1 cellular context compared by ENCODE assay signal in the genomic region with DNA sequence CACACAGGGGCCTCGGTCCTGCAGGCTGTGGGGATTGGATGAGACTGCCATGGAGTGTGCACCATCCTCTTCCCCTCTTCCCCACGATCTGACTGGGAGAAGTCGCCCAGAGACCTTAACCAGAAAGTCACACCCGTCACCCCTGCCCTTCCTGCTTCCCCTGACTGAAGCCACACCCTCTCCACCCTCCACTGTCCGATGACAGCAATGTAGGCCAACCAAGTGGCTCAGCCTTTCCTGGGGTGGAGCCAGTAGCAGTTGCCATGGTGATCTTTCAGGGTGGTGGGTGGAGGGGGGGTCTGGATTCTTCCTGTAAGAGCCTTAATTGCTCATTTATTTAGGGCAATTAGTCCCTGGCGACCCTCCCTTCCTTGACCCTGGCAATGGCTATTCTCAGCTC.
TF ChIP-seq lines count a peak whose summit lies in the region.

No MANE protein-coding gene starts in this region.

TF ChIP-seq in K562, 482 proteins besides CTCF, POLR2A, EP300 and RAD21:
- TF ChIP-seq CBX5 (IDR thresholded peaks at IDR 0.05; ENCODE audit: borderline replicate concordance, low read depth) (no peak), SP2 (IDR thresholded peaks at IDR 0.05; ENCODE audit: extremely low read depth, low read depth, low read length, poor library complexity, severe bottlenecking) (peak; percentile 31), CSDE1 (IDR thresholded peaks at IDR 0.05) (0 out of 4 replicates have a peak, but pooled peaks of 1 of the 2 experiments have one; percentile 32), FOXK2 (conservative IDR thresholded peaks at IDR 0.05 in 1 of 2, IDR thresholded peaks at IDR 0.05 in 1 of 2; ENCODE audit: low read depth in 2 of 2) (no peak), TBP (optimal IDR thresholded peaks at IDR 0.05; ENCODE audit: low read depth, low read length) (peak; percentile 11), ARHGAP35 (IDR thresholded peaks at IDR 0.05; ENCODE audit: partially characterized antibody) (no peak), RFX1 (IDR thresholded peaks at IDR 0.05) (peak; percentile 92), NFYB (IDR thresholded peaks at IDR 0.05; ENCODE audit: extremely low read depth, insufficient read length) (peak; percentile 53), EGR1 (conservative IDR thresholded peaks at IDR 0.05) (peak; percentile 28; the same call in 1 of the 2 replicates)
- TF ChIP-seq, protein P1, sequence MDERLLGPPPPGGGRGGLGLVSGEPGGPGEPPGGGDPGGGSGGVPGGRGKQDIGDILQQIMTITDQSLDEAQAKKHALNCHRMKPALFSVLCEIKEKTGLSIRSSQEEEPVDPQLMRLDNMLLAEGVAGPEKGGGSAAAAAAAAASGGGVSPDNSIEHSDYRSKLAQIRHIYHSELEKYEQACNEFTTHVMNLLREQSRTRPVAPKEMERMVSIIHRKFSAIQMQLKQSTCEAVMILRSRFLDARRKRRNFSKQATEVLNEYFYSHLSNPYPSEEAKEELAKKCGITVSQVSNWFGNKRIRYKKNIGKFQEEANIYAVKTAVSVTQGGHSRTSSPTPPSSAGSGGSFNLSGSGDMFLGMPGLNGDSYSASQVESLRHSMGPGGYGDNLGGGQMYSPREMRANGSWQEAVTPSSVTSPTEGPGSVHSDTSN (CRISPR knock-in tag; IDR thresholded peaks at IDR 0.05; ENCODE audit: low read depth): no peak
- TF ChIP-seq, protein P1 (tag; conservative IDR thresholded peaks at IDR 0.05; ENCODE audit: low read depth): peak; percentile 78
- TF ChIP-seq, protein P2, sequence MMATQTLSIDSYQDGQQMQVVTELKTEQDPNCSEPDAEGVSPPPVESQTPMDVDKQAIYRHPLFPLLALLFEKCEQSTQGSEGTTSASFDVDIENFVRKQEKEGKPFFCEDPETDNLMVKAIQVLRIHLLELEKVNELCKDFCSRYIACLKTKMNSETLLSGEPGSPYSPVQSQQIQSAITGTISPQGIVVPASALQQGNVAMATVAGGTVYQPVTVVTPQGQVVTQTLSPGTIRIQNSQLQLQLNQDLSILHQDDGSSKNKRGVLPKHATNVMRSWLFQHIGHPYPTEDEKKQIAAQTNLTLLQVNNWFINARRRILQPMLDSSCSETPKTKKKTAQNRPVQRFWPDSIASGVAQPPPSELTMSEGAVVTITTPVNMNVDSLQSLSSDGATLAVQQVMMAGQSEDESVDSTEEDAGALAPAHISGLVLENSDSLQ (IDR thresholded peaks at IDR 0.05): peak; percentile 95
- TF ChIP-seq, protein P3, sequence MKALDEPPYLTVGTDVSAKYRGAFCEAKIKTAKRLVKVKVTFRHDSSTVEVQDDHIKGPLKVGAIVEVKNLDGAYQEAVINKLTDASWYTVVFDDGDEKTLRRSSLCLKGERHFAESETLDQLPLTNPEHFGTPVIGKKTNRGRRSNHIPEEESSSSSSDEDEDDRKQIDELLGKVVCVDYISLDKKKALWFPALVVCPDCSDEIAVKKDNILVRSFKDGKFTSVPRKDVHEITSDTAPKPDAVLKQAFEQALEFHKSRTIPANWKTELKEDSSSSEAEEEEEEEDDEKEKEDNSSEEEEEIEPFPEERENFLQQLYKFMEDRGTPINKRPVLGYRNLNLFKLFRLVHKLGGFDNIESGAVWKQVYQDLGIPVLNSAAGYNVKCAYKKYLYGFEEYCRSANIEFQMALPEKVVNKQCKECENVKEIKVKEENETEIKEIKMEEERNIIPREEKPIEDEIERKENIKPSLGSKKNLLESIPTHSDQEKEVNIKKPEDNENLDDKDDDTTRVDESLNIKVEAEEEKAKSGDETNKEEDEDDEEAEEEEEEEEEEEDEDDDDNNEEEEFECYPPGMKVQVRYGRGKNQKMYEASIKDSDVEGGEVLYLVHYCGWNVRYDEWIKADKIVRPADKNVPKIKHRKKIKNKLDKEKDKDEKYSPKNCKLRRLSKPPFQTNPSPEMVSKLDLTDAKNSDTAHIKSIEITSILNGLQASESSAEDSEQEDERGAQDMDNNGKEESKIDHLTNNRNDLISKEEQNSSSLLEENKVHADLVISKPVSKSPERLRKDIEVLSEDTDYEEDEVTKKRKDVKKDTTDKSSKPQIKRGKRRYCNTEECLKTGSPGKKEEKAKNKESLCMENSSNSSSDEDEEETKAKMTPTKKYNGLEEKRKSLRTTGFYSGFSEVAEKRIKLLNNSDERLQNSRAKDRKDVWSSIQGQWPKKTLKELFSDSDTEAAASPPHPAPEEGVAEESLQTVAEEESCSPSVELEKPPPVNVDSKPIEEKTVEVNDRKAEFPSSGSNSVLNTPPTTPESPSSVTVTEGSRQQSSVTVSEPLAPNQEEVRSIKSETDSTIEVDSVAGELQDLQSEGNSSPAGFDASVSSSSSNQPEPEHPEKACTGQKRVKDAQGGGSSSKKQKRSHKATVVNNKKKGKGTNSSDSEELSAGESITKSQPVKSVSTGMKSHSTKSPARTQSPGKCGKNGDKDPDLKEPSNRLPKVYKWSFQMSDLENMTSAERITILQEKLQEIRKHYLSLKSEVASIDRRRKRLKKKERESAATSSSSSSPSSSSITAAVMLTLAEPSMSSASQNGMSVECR (CRISPR knock-in tag; IDR thresholded peaks at IDR 0.05): no peak
